8 cellular contexts compared by ENCODE assay signal in the genomic region with DNA sequence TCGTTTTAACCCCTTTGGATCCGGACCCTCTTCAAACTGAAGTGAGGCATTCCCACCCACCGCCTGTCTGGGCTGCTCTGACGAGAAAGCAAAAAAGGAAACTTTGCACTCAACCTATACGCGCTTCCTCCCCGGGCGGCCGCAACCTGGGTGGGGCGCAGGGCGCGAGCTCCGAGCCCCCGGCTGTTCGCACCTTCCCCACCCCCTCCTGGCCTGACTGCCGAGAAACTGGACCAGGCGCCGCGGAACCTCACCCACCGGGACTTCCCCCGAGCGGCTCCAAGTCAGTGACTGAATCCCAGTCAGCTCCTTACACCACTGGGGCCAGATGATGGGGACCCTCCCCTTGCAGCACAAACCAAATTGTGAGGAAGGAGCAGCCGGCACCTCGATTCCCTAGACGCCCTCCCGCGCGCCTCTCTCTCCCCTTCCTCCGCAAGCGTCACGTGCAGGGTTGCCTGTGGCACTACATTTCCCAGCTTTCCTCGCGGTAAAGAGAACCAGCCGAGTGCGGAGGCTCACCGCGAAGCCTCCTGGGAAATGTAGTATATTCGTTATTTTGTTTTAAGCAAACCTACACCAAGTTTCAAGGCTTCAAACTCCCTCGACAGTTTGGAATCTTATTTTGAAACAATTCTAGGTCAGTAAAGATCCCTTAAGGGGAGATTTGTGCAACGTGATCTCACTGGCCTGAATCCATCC. TPM values are rescaled to one million over a fixed set of nuclear protein-coding genes. Genes with fewer than 3 reads are reported as not detected.
DNase-seq lines count a peak whose midpoint lies in the region; ATAC-seq, FAIRE-seq and TF ChIP-seq lines count a peak whose summit lies in the region.

A gene with protein sequence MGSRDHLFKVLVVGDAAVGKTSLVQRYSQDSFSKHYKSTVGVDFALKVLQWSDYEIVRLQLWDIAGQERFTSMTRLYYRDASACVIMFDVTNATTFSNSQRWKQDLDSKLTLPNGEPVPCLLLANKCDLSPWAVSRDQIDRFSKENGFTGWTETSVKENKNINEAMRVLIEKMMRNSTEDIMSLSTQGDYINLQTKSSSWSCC (minus strand): TSS at position 468 of the 702 bp plus-strand sequence. CDS start 526 bp downstream, outside the sequence.

- WGBS in A549 (ENCODE audit: missing lambda C conversion rate), result under 1% methylated on average over 23 of the region's 40 CpGs
- WGBS in mammary epithelial cell (ENCODE audit: low coverage, missing lambda C conversion rate), result under 1% methylated on average over 18 of the region's 40 CpGs
- under 1% methylated on average over 40 of the region's 40 CpGs for WGBS in smooth muscle cell (ENCODE audit: low lambda C conversion rate)

- no peaks in the 10 kb centered on the region for H3K27me3 ChIP-seq in WERI-Rb-1 (ENCODE audit: insufficient read depth, low read depth, severe bottlenecking)
- H3K27me3 ChIP-seq in mammary epithelial cell (ENCODE audit: insufficient read depth, low read length), result no peaks in the 10 kb centered on the region
- H3K27me3 ChIP-seq in smooth muscle cell (ENCODE audit: low read depth), result peaks cover 24% of the 10 kb centered on the region

- H2AFZ ChIP-seq in mammary epithelial cell (ENCODE audit: low read depth, low read length), result peak within 1 kb of the TSS; percentile 96
- peak within 1 kb of the TSS; percentile 96 for H2AFZ ChIP-seq in smooth muscle cell (ENCODE audit: low read depth)

- H3K4me2 ChIP-seq in A549 (peak within 1 kb of the TSS; percentile 75), mammary epithelial cell (ENCODE audit: insufficient read depth, low read depth, low read length) (peak within 1 kb of the TSS; percentile 88), smooth muscle cell (peak within 1 kb of the TSS; percentile 96)

- no peaks in the 10 kb centered on the region for H3F3A ChIP-seq in smooth muscle cell (ENCODE audit: low read depth)

- TF ChIP-seq EP300 in A549 (IDR thresholded peaks at IDR 0.05), result no peak

- H4K20me1 ChIP-seq in mammary epithelial cell (ENCODE audit: insufficient read depth, low read length) (no peaks in the 10 kb centered on the region), smooth muscle cell (ENCODE audit: low read depth) (no peaks in the 10 kb centered on the region)

- dilution Hi-C loops in mammary epithelial cell (cut with HindIII; ENCODE audit: low sequenced_read_pairs), result no loop called here

- intact Hi-C loops in mammary epithelial cell (cut with micrococcal nuclease), result loop anchor here (2.0 to 5.0 kb wide), 3 partner anchors 26 to 332 kb away; no protein-coding TSS in a partner anchor

- POLR2A ChIA-PET in A549 (lab: Yijun Ruan, JAX), result no interaction called here

- BruUV-seq in mammary epithelial cell (replicated peaks; lab: Mats Ljungman, UMichigan), result TSS peak; percentile 19

- no peak for FAIRE-seq in A549 (lab: Jason Lieb, UNC)

- H3K27ac ChIP-seq in A549 (peak within 1 kb of the TSS; percentile 70 to 88), WERI-Rb-1 (peak within 1 kb of the TSS; percentile 23), mammary epithelial cell (ENCODE audit: insufficient read depth, low read depth, low read length) (peak within 1 kb of the TSS; percentile 57), smooth muscle cell (ENCODE audit: low read depth) (no peak within 1 kb of the TSS)

- H3K9ac ChIP-seq in mammary epithelial cell (ENCODE audit: insufficient read depth, low read length), result peak within 1 kb of the TSS; percentile 59
- peak within 1 kb of the TSS; percentile 55 for H3K9ac ChIP-seq in smooth muscle cell (ENCODE audit: low read depth)

- H3K4me1 ChIP-seq in A549 (peaks cover 9% of the 10 kb centered on the region; the same call in 1 of the 3 replicates), mammary epithelial cell (ENCODE audit: insufficient read depth, low read length) (peaks cover 8% of the 10 kb centered on the region), smooth muscle cell (ENCODE audit: low read depth) (peaks cover 9% of the 10 kb centered on the region)

- TF ChIP-seq RAD21 in A549 (conservative IDR thresholded peaks at IDR 0.05 in 1 of 2, IDR thresholded peaks at IDR 0.05 in 1 of 2), result no peak

- H3K79me2 ChIP-seq in mammary epithelial cell (ENCODE audit: insufficient read depth, low read length) (no peaks in the 10 kb centered on the region), smooth muscle cell (ENCODE audit: low read depth) (no peaks in the 10 kb centered on the region)

- DNase-seq in A549 (ENCODE audit: low read depth in 1 of 2, low spot score in 1 of 2), result peak; percentile 69 to 74
- peak; percentile 83 for DNase-seq in NCI-H2196 (lab: John Stamatoyannopoulos, UW; ENCODE audit: unreplicated experiment)
- peak; percentile 93 for DNase-seq in WERI-Rb-1
- DNase-seq in mammary epithelial cell, result peak; percentile 77
- peak; percentile 85 for DNase-seq in iPS-NIHi7 (ENCODE audit: extremely low spot score)
- peak; percentile 12 for DNase-seq in smooth muscle cell (lab: John Stamatoyannopoulos, UW; ENCODE audit: unreplicated experiment)

- in situ Hi-C loops in mammary epithelial cell (cut with MboI; ENCODE audit: low sequenced_read_pairs in 2 of 2), result loop anchor here in 1 of 2 donors (25.0 kb wide), 1 partner anchor 337 kb away; a partner anchor contains a TSS

- H3K9me3 ChIP-seq in A549 (no peaks in the 10 kb centered on the region), WERI-Rb-1 (ENCODE audit: severe bottlenecking) (peaks cover 7% of the 10 kb centered on the region), mammary epithelial cell (replicated peaks; ENCODE audit: insufficient read depth, low read length) (no peaks in the 10 kb centered on the region), smooth muscle cell (replicated peaks; ENCODE audit: low read depth) (no peaks in the 10 kb centered on the region)

- H3K4me3 ChIP-seq in A549 (peak within 1 kb of the TSS; percentile 64), WERI-Rb-1 (ENCODE audit: low read depth, low read length) (peak within 1 kb of the TSS; percentile 70), mammary epithelial cell (replicated peaks in 1 of 3; ENCODE audit: insufficient read depth in 1 of 3, low read depth in 2 of 3, low read length in 3 of 3) (peak within 1 kb of the TSS; percentile 74 to 78 (median 75)), smooth muscle cell (peak within 1 kb of the TSS; percentile 84)

- no peak for TF ChIP-seq POLR2A in A549 (IDR thresholded peaks at IDR 0.05; ENCODE audit: low read length)

- ATAC-seq in A549 (peak; percentile 97 to 99), GM18867 (IDR thresholded peaks at IDR 0.05; ENCODE audit: unreplicated experiment) (peak; percentile 80), HG03097 (IDR thresholded peaks at IDR 0.05; ENCODE audit: low FRiP score, unreplicated experiment) (peak; percentile 60)

- H3K36me3 ChIP-seq in WERI-Rb-1 (peaks cover 3% of the 10 kb centered on the region), mammary epithelial cell (ENCODE audit: insufficient read depth, low read length) (no peaks in the 10 kb centered on the region), smooth muscle cell (ENCODE audit: low read depth) (no peaks in the 10 kb centered on the region)

- TF ChIP-seq CTCF in A549 (IDR thresholded peaks at IDR 0.05) (no peak), WERI-Rb-1 (IDR thresholded peaks at IDR 0.05; ENCODE audit: low read depth, low read length) (no peak), mammary epithelial cell (conservative IDR thresholded peaks at IDR 0.05 in 1 of 2, IDR thresholded peaks at IDR 0.05 in 1 of 2; ENCODE audit: extremely low read depth in 1 of 2, insufficient read depth in 1 of 2, low read depth in 1 of 2, low read length in 2 of 2) (no peak), smooth muscle cell (IDR thresholded peaks at IDR 0.05; ENCODE audit: borderline replicate concordance, insufficient read depth, poor library complexity, severe bottlenecking) (no peak)

- CTCF ChIA-PET in A549 (lab: Yijun Ruan, JAX) (interaction anchor here (0.5 to 4.7 kb wide), 6 partner anchors 17 to 1259 kb away, joined by 3 to 27 read pairs (median 4); no protein-coding TSS in a partner anchor), mammary epithelial cell (lab: Charles Lee; ENCODE audit: low non-redundant PET) (interaction anchor here (0.5 kb wide), 1 partner anchor 10 kb away, joined by 15 read pairs; no protein-coding TSS in a partner anchor)

TF ChIP-seq in A549, 52 proteins besides CTCF, POLR2A, EP300 and RAD21 (continues in another document):
- TF ChIP-seq NPAS2 (CRISPR knock-in tag; IDR thresholded peaks at IDR 0.05; ENCODE audit: borderline replicate concordance) (no peak), FOSL2 (IDR thresholded peaks at IDR 0.05) (no peak), FOSL2 (CRISPR knock-in tag; IDR thresholded peaks at IDR 0.05) (no peak), CHD2 (IDR thresholded peaks at IDR 0.05; ENCODE audit: low read length, partially characterized antibody) (peak; percentile 12), BHLHE40 (IDR thresholded peaks at IDR 0.05; ENCODE audit: low read depth, low read length) (peak; percentile 91), MYC (IDR thresholded peaks at IDR 0.05; ENCODE audit: borderline replicate concordance, low read length) (0 out of 2 replicates have a peak, but pooled peaks have one; percentile 37)
- TF ChIP-seq, protein P1, sequence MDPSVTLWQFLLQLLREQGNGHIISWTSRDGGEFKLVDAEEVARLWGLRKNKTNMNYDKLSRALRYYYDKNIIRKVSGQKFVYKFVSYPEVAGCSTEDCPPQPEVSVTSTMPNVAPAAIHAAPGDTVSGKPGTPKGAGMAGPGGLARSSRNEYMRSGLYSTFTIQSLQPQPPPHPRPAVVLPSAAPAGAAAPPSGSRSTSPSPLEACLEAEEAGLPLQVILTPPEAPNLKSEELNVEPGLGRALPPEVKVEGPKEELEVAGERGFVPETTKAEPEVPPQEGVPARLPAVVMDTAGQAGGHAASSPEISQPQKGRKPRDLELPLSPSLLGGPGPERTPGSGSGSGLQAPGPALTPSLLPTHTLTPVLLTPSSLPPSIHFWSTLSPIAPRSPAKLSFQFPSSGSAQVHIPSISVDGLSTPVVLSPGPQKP (IDR thresholded peaks at IDR 0.05; ENCODE audit: low read depth, low read length), result no peak
- TF ChIP-seq, protein P2, sequence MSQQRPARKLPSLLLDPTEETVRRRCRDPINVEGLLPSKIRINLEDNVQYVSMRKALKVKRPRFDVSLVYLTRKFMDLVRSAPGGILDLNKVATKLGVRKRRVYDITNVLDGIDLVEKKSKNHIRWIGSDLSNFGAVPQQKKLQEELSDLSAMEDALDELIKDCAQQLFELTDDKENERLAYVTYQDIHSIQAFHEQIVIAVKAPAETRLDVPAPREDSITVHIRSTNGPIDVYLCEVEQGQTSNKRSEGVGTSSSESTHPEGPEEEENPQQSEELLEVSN (IDR thresholded peaks at IDR 0.05; ENCODE audit: borderline replicate concordance, low read depth), result peak; percentile 53; the same call in 1 of the 2 replicates

RNA-seq across cellular contexts. Expression of the gene that starts here (rescaled TPM):
- 9.8 and 13.2 TPM in 2 replicates for polyA plus RNA-seq in A549 (2011; rRNA removed)
- 5.3 and 6.8 TPM in 2 replicates for polyA plus RNA-seq in A549 (2012; cell fraction: cytosol; rRNA removed)
- polyA plus RNA-seq in A549 (2012; cell fraction: nucleus; rRNA removed), result 3.8 and 5.1 TPM in 2 replicates
- polyA plus RNA-seq in A549 (2017; fragmentation: RNase III; extraction: RNeasy Plus Mini Kit Qiagen cat#74134 plus additional on column Dnase treatment), result 12.9 to 17.9 TPM (median 14.8 TPM) in 3 replicates
- polyA minus RNA-seq in A549 (2011; rRNA and poly(A)+ RNA removed), result 5.8 and 6.9 TPM in 2 replicates
- 10 to 100 TPM; 38.4 to 41.2 TPM for total RNA-seq in mammary epithelial cell
- polyA plus RNA-seq in mammary epithelial cell, result 34.9 TPM
- 71.2 TPM for polyA minus RNA-seq in mammary epithelial cell
- total RNA-seq in smooth muscle cell, result 1.7 and 4.1 TPM in 2 replicates
- 4.1 and 4.5 TPM in 2 replicates for polyA plus RNA-seq in smooth muscle cell

Comparison
In these comparisons a context has a peak if more than half of its experiments do, and no peak if none do; other contexts are left out.
1. DNase-seq: peak in every context shown above with its lines; median percentile 93 in WERI-Rb-1; 85 in iPS-NIHi7; 83 in NCI-H2196; 77 in mammary epithelial cell; 72 in A549; 12 in smooth muscle cell.